In genomic region chr22:40634119-40634903, GRCh38 we compare ENCODE assay signal across 12 cellular contexts. TPM values are rescaled to one million over a fixed set of nuclear protein-coding genes. Genes with fewer than 3 reads are reported as not detected.
DNase-seq lines count a peak whose midpoint lies in the region; ATAC-seq, FAIRE-seq and TF ChIP-seq lines count a peak whose summit lies in the region.
"Had no signal": no experiment of that assay in that cellular context is flagged by ENCODE, and none has a peak within 500 bp of the region (broad histone marks: within the 10 kb centered on the region; RNA-seq: fewer than 3 reads in every experiment).

No MANE protein-coding gene starts in this region.

- H3K4me3 ChIP-seq in A549: peak overlapping the region; percentile 98
- H3K4me3 ChIP-seq in GM23338: 0 out of 2 replicates have a peak overlapping the region, but pooled peaks have one; percentile 90
- peak overlapping the region; percentile 96 to 99 (median 96) for H3K4me3 ChIP-seq in breast epithelium

- H3K36me3 ChIP-seq in GM23338 (ENCODE audit: insufficient read depth) (no peaks in the 10 kb centered on the region), breast epithelium (no peaks in the 10 kb centered on the region)

- no peak for TF ChIP-seq RAD21 in A549 (conservative IDR thresholded peaks at IDR 0.05 in 1 of 2, IDR thresholded peaks at IDR 0.05 in 1 of 2)

- peaks cover 16% of the 10 kb centered on the region for H3K4me1 Mint-ChIP-seq in GM23338
- H3K4me1 Mint-ChIP-seq in natural killer cell: peaks cover 47 to 52% of the 10 kb centered on the region in 2 donors

- intact Hi-C loops in breast epithelium (cut with DNase I; ENCODE audit: low total_unique reads) (no loop called here), natural killer cell (cut with micrococcal nuclease) (no loop called here)

- H3K27me3 ChIP-seq in GM23338 (ENCODE audit: insufficient read depth) (peaks cover 3% of the 10 kb centered on the region; the same call in 1 of the 2 replicates), breast epithelium (no peaks in the 10 kb centered on the region)

- TF ChIP-seq POLR2A in A549 (IDR thresholded peaks at IDR 0.05; ENCODE audit: low read length) (no peak), breast epithelium (IDR thresholded peaks at IDR 0.05) (no peak)

- H3K4me1 ChIP-seq in A549: peaks cover 59% of the 10 kb centered on the region
- H3K4me1 ChIP-seq in GM23338 (ENCODE audit: insufficient read depth): peaks cover 8% of the 10 kb centered on the region; the same call in 1 of the 2 replicates
- peaks cover 0 to 3% of the 10 kb centered on the region in 2 donors for H3K4me1 ChIP-seq in breast epithelium

- H3K27me3 Mint-ChIP-seq in GM23338 (ENCODE audit: insufficient read depth, low read depth, poor library complexity) (peaks cover 10% of the 10 kb centered on the region), natural killer cell (ENCODE audit: low read depth in 2 of 2) (no peaks in the 10 kb centered on the region)
- H3K27me3 Mint-ChIP-seq: activated naive CD8-positive, alpha-beta T cell treated with anti-CD3 and anti-CD28 coated beads, Interleukin-2, amount 50 U/mL, for 24 hours had no signal

- no peak for TF ChIP-seq EP300 in A549 (IDR thresholded peaks at IDR 0.05)

- peak overlapping the region; percentile 86 for H3K4me2 ChIP-seq in A549
- H3K4me2 ChIP-seq in GM23338: peak overlapping the region; percentile 92; the same call in 1 of the 2 replicates

- WGBS in A549 (ENCODE audit: missing lambda C conversion rate): 91% methylated on average over 11 of the region's 11 CpGs

- peaks cover 66% of the 10 kb centered on the region for H3K79me2 ChIP-seq in GM23338 (replicated peaks; ENCODE audit: insufficient read depth)

- H4K20me1 ChIP-seq in GM23338 (replicated peaks; ENCODE audit: insufficient read depth): peaks cover 27% of the 10 kb centered on the region

- no peak for FAIRE-seq in A549 (lab: Jason Lieb, UNC)
- no peak for FAIRE-seq in urothelium cell line (lab: Jason Lieb, UNC)

- H3K36me3 Mint-ChIP-seq in GM23338 (ENCODE audit: low read depth): no peaks in the 10 kb centered on the region
- H3K36me3 Mint-ChIP-seq in natural killer cell: no peaks in the 10 kb centered on the region

- H2AFZ ChIP-seq in GM23338: no peak overlapping the region

- DNase-seq in A549 (ENCODE audit: low read depth in 1 of 2, low spot score in 1 of 2) (no peak), GM23338 (ENCODE audit: low spot score) (no peak), breast epithelium (ENCODE audit: low spot score in 2 of 2) (no peak), natural killer cell (no peak), HK-2 (ENCODE audit: unreplicated experiment) (no peak), urothelium cell line (ENCODE audit: low spot score) (no peak)
- DNase-seq: activated naive CD8-positive, alpha-beta T cell treated with anti-CD3 and anti-CD28 coated beads, Interleukin-2, amount 50 U/mL, for 24 hours; foreskin melanocyte; NCI-H748 treated with DMSO at 0.1 percent for 48 hours; WERI-Rb-1 had no signal

- no peaks in the 10 kb centered on the region for H3K9me3 Mint-ChIP-seq in GM23338
- no peaks in the 10 kb centered on the region for H3K9me3 Mint-ChIP-seq in natural killer cell
- H3K9me3 Mint-ChIP-seq: activated naive CD8-positive, alpha-beta T cell treated with anti-CD3 and anti-CD28 coated beads, Interleukin-2, amount 50 U/mL, for 24 hours had no signal

- H3F3A ChIP-seq in GM23338 (replicated peaks; ENCODE audit: low read depth): no peaks in the 10 kb centered on the region

- POLR2A ChIA-PET in A549 (lab: Yijun Ruan, JAX): no interaction called here

- no peak overlapping the region for H3K27ac Mint-ChIP-seq in GM23338
- H3K27ac Mint-ChIP-seq in natural killer cell: no peak overlapping the region
- H3K27ac Mint-ChIP-seq: activated naive CD8-positive, alpha-beta T cell treated with anti-CD3 and anti-CD28 coated beads, Interleukin-2, amount 50 U/mL, for 24 hours had no signal

- H3K9me2 ChIP-seq in GM23338 (ENCODE audit: insufficient read depth): no peaks in the 10 kb centered on the region

- H3K27ac ChIP-seq in A549 (no peak overlapping the region; a peak in 2 of 6 replicates), GM23338 (ENCODE audit: low read depth) (no peak overlapping the region), breast epithelium (peak overlapping the region; percentile 95)
- H3K27ac ChIP-seq: WERI-Rb-1 had no signal

- TF ChIP-seq CTCF in A549 (IDR thresholded peaks at IDR 0.05): no peak
- TF ChIP-seq CTCF in GM23338 (conservative IDR thresholded peaks at IDR 0.05; ENCODE audit: low read depth in 2 of 2): no peak
- TF ChIP-seq CTCF in breast epithelium (IDR thresholded peaks at IDR 0.05): no peak
- no peak for TF ChIP-seq CTCF in natural killer cell (IDR thresholded peaks at IDR 0.05)

- CTCF ChIA-PET in A549 (lab: Yijun Ruan, JAX): interaction anchor here (0.9 to 3.8 kb wide), 10 partner anchors 9 to 198 kb away, joined by 3 to 12 read pairs (median 4); no protein-coding TSS in a partner anchor

- H3K4me3 Mint-ChIP-seq in GM23338: no peak overlapping the region
- H3K4me3 Mint-ChIP-seq in natural killer cell: peak overlapping the region; percentile 83

- ATAC-seq in A549 (no peak), GM23338 (no peak), natural killer cell (no peak), HG02763 (IDR thresholded peaks at IDR 0.05; ENCODE audit: unreplicated experiment) (no peak), HG03095 (IDR thresholded peaks at IDR 0.05; ENCODE audit: unreplicated experiment) (no peak)
- ATAC-seq: activated naive CD8-positive, alpha-beta T cell treated with anti-CD3 and anti-CD28 coated beads, Interleukin-2, amount 50 U/mL, for 24 hours had no signal

- H3K9me3 ChIP-seq in A549 (no peaks in the 10 kb centered on the region), breast epithelium (no peaks in the 10 kb centered on the region)

TF ChIP-seq in A549, 52 proteins besides CTCF, POLR2A, EP300 and RAD21 (continues in another document):
- no peak for TF ChIP-seq PBX3 (IDR thresholded peaks at IDR 0.05)
- no peak for TF ChIP-seq KDM1A (IDR thresholded peaks at IDR 0.05; ENCODE audit: low read depth)
- no peak for TF ChIP-seq ESRRA (IDR thresholded peaks at IDR 0.05; ENCODE audit: borderline replicate concordance, low read length)

TF ChIP-seq in GM23338, 12 proteins besides CTCF, POLR2A, EP300 and RAD21 (continues in another document):
- no peak for TF ChIP-seq POLR2AphosphoS5 (IDR thresholded peaks at IDR 0.05; ENCODE audit: low read depth)
- no peak for TF ChIP-seq REST (IDR thresholded peaks at IDR 0.05; ENCODE audit: unreplicated experiment)
- TF ChIP-seq ZNF114 (CRISPR knock-in tag; IDR thresholded peaks at IDR 0.05): no peak
- TF ChIP-seq CREB1 (CRISPR knock-in tag; IDR thresholded peaks at IDR 0.05; ENCODE audit: low read depth): no peak
- no peak for TF ChIP-seq STAT1 (IDR thresholded peaks at IDR 0.05; ENCODE audit: unreplicated experiment)

RNA-seq across cellular contexts. Expression of gene MRTFA, which starts 2.2 kb away (rescaled TPM):
- polyA plus RNA-seq in A549 (2011; rRNA removed) (6.8 and 12.8 TPM in 2 replicates), A549 (2017; fragmentation: RNase III; extraction: RNeasy Plus Mini Kit Qiagen cat#74134 plus additional on column Dnase treatment) (41.6 to 48.5 TPM (median 48.3 TPM) in 3 replicates), GM23338 (2016; fragmentation: Nextera tagmentation; extraction: Ambion mirVana) (18.1 and 19.3 TPM in 2 replicates)
- polyA plus RNA-seq in A549 (2012; cell fraction: cytosol; rRNA removed): 10.8 and 13.9 TPM in 2 replicates
- polyA plus RNA-seq in A549 (2012; cell fraction: nucleus; rRNA removed): 42.4 and 49.9 TPM in 2 replicates
- polyA minus RNA-seq in A549 (2011; rRNA and poly(A)+ RNA removed): 52.3 and 59.4 TPM in 2 replicates
- total RNA-seq in GM23338 (2014; rRNA removed; shearing (Covaris generic)): 85.2 and 92.4 TPM in 2 replicates
- total RNA-seq in breast epithelium (10 to 100 TPM; 47.0 to 69.2 (median 65.7) TPM), natural killer cell (10 to 100 TPM; 81.8 to 91.9 (median 83.5) TPM)

RNA-seq across cellular contexts. Expression of gene MCHR1, which starts 45.0 kb away (rescaled TPM):
- polyA plus RNA-seq in A549 (2011; rRNA removed) (not detected in 2 replicates), A549 (2017; fragmentation: RNase III; extraction: RNeasy Plus Mini Kit Qiagen cat#74134 plus additional on column Dnase treatment) (not detected in 3 replicates), GM23338 (2016; fragmentation: Nextera tagmentation; extraction: Ambion mirVana) (0.83 and 0.91 TPM in 2 replicates)
- polyA plus RNA-seq in A549 (2012; cell fraction: cytosol; rRNA removed): 0.05 and 0.09 TPM in 2 replicates
- polyA plus RNA-seq in A549 (2012; cell fraction: nucleus; rRNA removed): 0.28 TPM in 1 of 2 replicates, not detected in the other
- polyA minus RNA-seq in A549 (2011; rRNA and poly(A)+ RNA removed): 0.33 TPM in 1 of 2 replicates, not detected in the other
- 0.27 and 2.4 TPM in 2 replicates for total RNA-seq in GM23338 (2014; rRNA removed; shearing (Covaris generic))
- total RNA-seq in breast epithelium (not detected), natural killer cell (not detected)

Comparison
In these comparisons a context has a peak if more than half of its experiments do, and no peak if none do; other contexts are left out.
1. H3K27ac ChIP-seq: peak in breast epithelium (2 of 2); none in A549 (0 of 2) and GM23338 (single experiment).
2. Peak in every context shown above with its lines, with median percentiles within 50 percentile points of each other: H3K4me3 ChIP-seq.